In genomic region chr12:96495841-96496545, GRCh38 we compare ENCODE assay signal across 19 cellular contexts. TPM values are rescaled to one million over a fixed set of nuclear protein-coding genes. Genes with fewer than 3 reads are reported as not detected.
DNase-seq lines count a peak whose midpoint lies in the region; ATAC-seq and TF ChIP-seq lines count a peak whose summit lies in the region.
"Had no signal": no experiment of that assay in that cellular context is flagged by ENCODE, and none has a peak within 500 bp of the region (broad histone marks: within the 10 kb centered on the region; RNA-seq: fewer than 3 reads in every experiment).

No MANE protein-coding gene starts in this region.

- no peaks in the 10 kb centered on the region for H3K36me3 ChIP-seq in CD4-positive, CD25-positive, alpha-beta regulatory T cell (ENCODE audit: control insufficient read depth, insufficient read depth, low read length)
- H3K36me3 ChIP-seq in OCI-LY3 (replicated peaks; ENCODE audit: low read depth, low read length) = no peaks in the 10 kb centered on the region

- H3K27ac Mint-ChIP-seq in CD4-positive, CD25-positive, alpha-beta regulatory T cell = peak overlapping the region in 1 of 3 donors; percentile 39
- H3K27ac Mint-ChIP-seq in naive thymus-derived CD8-positive, alpha-beta T cell = peak overlapping the region in 2 of 10 donors; percentile 33 to 69
- no peak overlapping the region for H3K27ac Mint-ChIP-seq in stimulated activated effector memory CD8-positive, alpha-beta T cell treated with anti-CD3 and anti-CD28 coated beads, Interleukin-12 subunit alpha, Interleukin-12 subunit beta, amount 100 ng/mL, for 72 hours
- H3K27ac Mint-ChIP-seq: activated naive CD4-positive, alpha-beta T cell treated with anti-CD3 and anti-CD28 coated beads, Interleukin-2, amount 50 U/mL, for 24 hours; stimulated activated naive CD8-positive, alpha-beta T cell treated with anti-CD3 and anti-CD28 coated beads, Interleukin-15, Interleukin-2, amounts not matched to agents 100 ng/mL and 50 ng/mL, for 24 hours had no signal

- H3K36me3 Mint-ChIP-seq in CD4-positive, CD25-positive, alpha-beta regulatory T cell = no peaks in the 10 kb centered on the region
- no peaks in the 10 kb centered on the region for H3K36me3 Mint-ChIP-seq in naive thymus-derived CD8-positive, alpha-beta T cell
- no peaks in the 10 kb centered on the region for H3K36me3 Mint-ChIP-seq in stimulated activated effector memory CD8-positive, alpha-beta T cell treated with anti-CD3 and anti-CD28 coated beads, Interleukin-12 subunit alpha, Interleukin-12 subunit beta, amount 100 ng/mL, for 72 hours
- H3K36me3 Mint-ChIP-seq: activated naive CD4-positive, alpha-beta T cell treated with anti-CD3 and anti-CD28 coated beads, Interleukin-2, amount 50 U/mL, for 24 hours had no signal

- no peak overlapping the region for H3K27ac ChIP-seq in CD4-positive, CD25-positive, alpha-beta regulatory T cell (ENCODE audit: insufficient read depth, low read length, poor library complexity, severe bottlenecking)
- no peak overlapping the region for H3K27ac ChIP-seq in OCI-LY3 (ENCODE audit: low read length)
- H3K27ac ChIP-seq: GM23248 had no signal

- peak overlapping the region in 2 of 4 donors; percentile 61 to 65 for H3K4me3 Mint-ChIP-seq in CD4-positive, CD25-positive, alpha-beta regulatory T cell
- peak overlapping the region in 2 of 10 donors; percentile 48 to 60 for H3K4me3 Mint-ChIP-seq in naive thymus-derived CD8-positive, alpha-beta T cell
- H3K4me3 Mint-ChIP-seq in stimulated activated effector memory CD8-positive, alpha-beta T cell treated with anti-CD3 and anti-CD28 coated beads, Interleukin-12 subunit alpha, Interleukin-12 subunit beta, amount 100 ng/mL, for 72 hours = no peak overlapping the region
- H3K4me3 Mint-ChIP-seq: activated naive CD4-positive, alpha-beta T cell treated with anti-CD3 and anti-CD28 coated beads, Interleukin-2, amount 50 U/mL, for 24 hours; stimulated activated naive CD8-positive, alpha-beta T cell treated with anti-CD3 and anti-CD28 coated beads, Interleukin-15, Interleukin-2, amounts not matched to agents 100 ng/mL and 50 ng/mL, for 24 hours had no signal

- H3K27me3 ChIP-seq in CD4-positive, CD25-positive, alpha-beta regulatory T cell (ENCODE audit: control insufficient read depth, insufficient read depth, low read length) = no peaks in the 10 kb centered on the region
- no peaks in the 10 kb centered on the region for H3K27me3 ChIP-seq in OCI-LY3 (ENCODE audit: low read depth, low read length)

- peaks cover 6% of the 10 kb centered on the region for H3K27me3 Mint-ChIP-seq in CD4-positive, CD25-positive, alpha-beta regulatory T cell
- no peaks in the 10 kb centered on the region for H3K27me3 Mint-ChIP-seq in naive thymus-derived CD8-positive, alpha-beta T cell
- H3K27me3 Mint-ChIP-seq: activated naive CD4-positive, alpha-beta T cell treated with anti-CD3 and anti-CD28 coated beads, Interleukin-2, amount 50 U/mL, for 24 hours; stimulated activated naive CD8-positive, alpha-beta T cell treated with anti-CD3 and anti-CD28 coated beads, Interleukin-15, Interleukin-2, amounts not matched to agents 100 ng/mL and 50 ng/mL, for 24 hours had no signal

- no peaks in the 10 kb centered on the region for H4K20me1 ChIP-seq in OCI-LY3 (ENCODE audit: insufficient read depth, low read length)

- peak in 1 of 2 donors; percentile 44 for ATAC-seq in CD4-positive, CD25-positive, alpha-beta regulatory T cell (ENCODE audit: low read depth in 2 of 2)
- ATAC-seq in GM18858 (IDR thresholded peaks at IDR 0.05; ENCODE audit: unreplicated experiment) (peak; percentile 33), HG02610 (IDR thresholded peaks at IDR 0.05; ENCODE audit: unreplicated experiment) (peak; percentile 66), HG02642 (IDR thresholded peaks at IDR 0.05; ENCODE audit: poor library complexity, unreplicated experiment) (no peak)
- no peak for ATAC-seq in naive thymus-derived CD8-positive, alpha-beta T cell
- no peak for ATAC-seq in stimulated activated effector memory CD8-positive, alpha-beta T cell treated with anti-CD3 and anti-CD28 coated beads, Interleukin-12 subunit alpha, Interleukin-12 subunit beta, amount 100 ng/mL, for 72 hours

- no peaks in the 10 kb centered on the region for H3K9me3 ChIP-seq in CD4-positive, CD25-positive, alpha-beta regulatory T cell (ENCODE audit: control insufficient read depth in 2 of 2, low read length in 2 of 2)
- no peaks in the 10 kb centered on the region for H3K9me3 ChIP-seq in OCI-LY3 (ENCODE audit: insufficient read depth, low read length)

- POLR2A ChIA-PET in naive thymus-derived CD8-positive, alpha-beta T cell (lab: Charles Lee) = interaction anchor here (1.5 kb wide), 1 partner anchor 21 kb away, joined by 8 read pairs; no protein-coding TSS in a partner anchor

- peak in 1 of 3 donors; percentile 57 for DNase-seq in CD4-positive, CD25-positive, alpha-beta regulatory T cell
- DNase-seq in naive thymus-derived CD8-positive, alpha-beta T cell = no peak
- DNase-seq in SHP77 treated with DMSO at 0.1 percent for 48 hours (lab: John Stamatoyannopoulos, UW) = no peak
- DNase-seq in stimulated activated effector memory CD8-positive, alpha-beta T cell treated with anti-CD3 and anti-CD28 coated beads, Interleukin-12 subunit alpha, Interleukin-12 subunit beta, amount 100 ng/mL, for 72 hours (ENCODE audit: low spot score in 2 of 2) = no peak
- DNase-seq: activated CD8-positive, alpha-beta memory T cell treated with anti-CD3 and anti-CD28 coated beads for 24 hours; DMS53; GM23248; head of caudate nucleus; IMR-90; kidney glomerular epithelial cell; NCI-H1417 treated with DMSO at 0.1 percent for 48 hours; NCI-H510A treated with DMSO at 0.1 percent for 48 hours; RPMI8226 had no signal

- TF ChIP-seq CTCF in OCI-LY3 (IDR thresholded peaks at IDR 0.05; ENCODE audit: low read depth, low read length) = no peak

- peak overlapping the region; percentile 64 for H3K4me3 ChIP-seq in CD4-positive, CD25-positive, alpha-beta regulatory T cell (ENCODE audit: low read depth, low read length)
- H3K4me3 ChIP-seq in OCI-LY3 (ENCODE audit: low read length) = no peak overlapping the region
- H3K4me3 ChIP-seq: GM23248 had no signal

- H3K79me2 ChIP-seq in OCI-LY3 (ENCODE audit: low read length) = no peaks in the 10 kb centered on the region

- no peak overlapping the region for H2AFZ ChIP-seq in OCI-LY3 (ENCODE audit: low read depth, low read length)
- H2AFZ ChIP-seq: GM23248 had no signal

- peaks cover 0 to 2% (median 0%) of the 10 kb centered on the region in 7 donors for H3K9me3 Mint-ChIP-seq in CD4-positive, CD25-positive, alpha-beta regulatory T cell
- H3K9me3 Mint-ChIP-seq in naive thymus-derived CD8-positive, alpha-beta T cell = no peaks in the 10 kb centered on the region
- H3K9me3 Mint-ChIP-seq in stimulated activated effector memory CD8-positive, alpha-beta T cell treated with anti-CD3 and anti-CD28 coated beads, Interleukin-12 subunit alpha, Interleukin-12 subunit beta, amount 100 ng/mL, for 72 hours = no peaks in the 10 kb centered on the region
- H3K9me3 Mint-ChIP-seq: activated naive CD4-positive, alpha-beta T cell treated with anti-CD3 and anti-CD28 coated beads, Interleukin-2, amount 50 U/mL, for 24 hours; stimulated activated naive CD8-positive, alpha-beta T cell treated with anti-CD3 and anti-CD28 coated beads, Interleukin-15, Interleukin-2, amounts not matched to agents 100 ng/mL and 50 ng/mL, for 24 hours had no signal

- H3K4me1 Mint-ChIP-seq in CD4-positive, CD25-positive, alpha-beta regulatory T cell = peaks cover 19 to 47% (median 31%) of the 10 kb centered on the region in 4 donors
- peaks cover 9 to 37% (median 18%) of the 10 kb centered on the region in 4 donors for H3K4me1 Mint-ChIP-seq in naive thymus-derived CD8-positive, alpha-beta T cell
- H3K4me1 Mint-ChIP-seq in stimulated activated effector memory CD8-positive, alpha-beta T cell treated with anti-CD3 and anti-CD28 coated beads, Interleukin-12 subunit alpha, Interleukin-12 subunit beta, amount 100 ng/mL, for 72 hours = peaks cover 17% of the 10 kb centered on the region

- H3K4me2 ChIP-seq in OCI-LY3 (ENCODE audit: low read length) = peak overlapping the region; percentile 25

- H3K9ac ChIP-seq in OCI-LY3 (ENCODE audit: low read length) = no peak overlapping the region
- H3K9ac ChIP-seq: GM23248 had no signal

- H3K4me1 ChIP-seq in CD4-positive, CD25-positive, alpha-beta regulatory T cell (ENCODE audit: control insufficient read depth, insufficient read depth, low read length, poor library complexity, severe bottlenecking) = peaks cover 21% of the 10 kb centered on the region
- peaks cover 10% of the 10 kb centered on the region for H3K4me1 ChIP-seq in OCI-LY3 (ENCODE audit: low read length)

RNA-seq across cellular contexts. Expression of gene CFAP54, which starts 6.6 kb away (rescaled TPM):
- 0.27 TPM for total RNA-seq in CD4-positive, CD25-positive, alpha-beta regulatory T cell
- polyA plus RNA-seq in CD4-positive, CD25-positive, alpha-beta regulatory T cell = under 1 TPM in 2 of 4 donors, not detected in 2; 0.07 to 0.32 TPM
- total RNA-seq in naive thymus-derived CD8-positive, alpha-beta T cell = under 1 TPM; 0.49 to 0.82 TPM
- not detected for polyA plus RNA-seq in naive thymus-derived CD8-positive, alpha-beta T cell

Comparison
In these comparisons a context has a peak if more than half of its experiments do, and no peak if none do; other contexts are left out.
1. ATAC-seq: peak in GM18858 (single experiment) and HG02610 (single experiment); none in HG02642 (single experiment), naive thymus-derived CD8-positive, alpha-beta T cell (0 of 2) and stimulated activated effector memory CD8-positive, alpha-beta T cell treated with anti-CD3 and anti-CD28 coated beads, Interleukin-12 subunit alpha, Interleukin-12 subunit beta, amount 100 ng/mL, for 72 hours (single experiment).